13 cellular contexts compared by ENCODE assay signal in genomic region chr5:155898284-155898683, GRCh38.
DNase-seq lines count a peak whose midpoint lies in the region; ATAC-seq and TF ChIP-seq lines count a peak whose summit lies in the region.
"Had no signal": no experiment of that assay in that cellular context is flagged by ENCODE, and none has a peak within 500 bp of the region (broad histone marks: within the 10 kb centered on the region; RNA-seq: fewer than 3 reads in every experiment).

No MANE protein-coding gene starts in this region.

- H2AFZ ChIP-seq in osteoblast (ENCODE audit: low read length) = no peak overlapping the region

- H3K36me3 ChIP-seq in adipocyte (ENCODE audit: control insufficient read depth, insufficient read depth, low read length, severe bottlenecking) (no peaks in the 10 kb centered on the region), osteoblast (ENCODE audit: insufficient read depth, low read length) (no peaks in the 10 kb centered on the region)
- H3K36me3 ChIP-seq: BLaER1 treated with 17β-estradiol and CSF1 and Interleukin-3, amounts not matched to agents 10 nM and 100 nM had no signal

- H3K27me3 ChIP-seq in adipocyte (replicated peaks; ENCODE audit: control insufficient read depth, insufficient read depth, low read length) = no peaks in the 10 kb centered on the region
- H3K27me3 ChIP-seq in osteoblast (ENCODE audit: insufficient read depth, low read length) = no peaks in the 10 kb centered on the region
- no peaks in the 10 kb centered on the region for H3K27me3 ChIP-seq in dorsolateral prefrontal cortex
- H3K27me3 ChIP-seq: BLaER1 treated with 17β-estradiol and CSF1 and Interleukin-3, amounts not matched to agents 10 nM and 100 nM had no signal

- no peaks in the 10 kb centered on the region for H4K20me1 ChIP-seq in osteoblast (ENCODE audit: insufficient read depth, low read length)
- H4K20me1 ChIP-seq: BLaER1 treated with 17β-estradiol and CSF1 and Interleukin-3, amounts not matched to agents 10 nM and 100 nM had no signal

- TF ChIP-seq CTCF in osteoblast (IDR thresholded peaks at IDR 0.05; ENCODE audit: extremely low read depth, low read depth, low read length) (no peak), dorsolateral prefrontal cortex (IDR thresholded peaks at IDR 0.05 in 54 of 56, conservative IDR thresholded peaks at IDR 0.05 in 2 of 56; ENCODE audit: low read depth in 1 of 56, partially characterized antibody in 56 of 56) (no peak)

- no peaks in the 10 kb centered on the region for H3K79me2 ChIP-seq in osteoblast (ENCODE audit: insufficient read depth, low read length)

- peak; percentile 42 for DNase-seq in GM03348 (ENCODE audit: low spot score)
- peak; percentile 32 for DNase-seq in adipocyte (ENCODE audit: low read depth)
- peak; percentile 78 for DNase-seq in osteoblast (ENCODE audit: insufficient read length, low spot score, missing footprints)
- DNase-seq in NCI-H1930 (lab: John Stamatoyannopoulos, UW) = no peak
- no peak for DNase-seq in dorsolateral prefrontal cortex
- DNase-seq in DMS53 treated with DMSO at 0.1 percent for 48 hours (lab: John Stamatoyannopoulos, UW; ENCODE audit: unreplicated experiment) = no peak
- DNase-seq: CD4-positive, CD25-positive, alpha-beta regulatory T cell; DMS53; KBM-7 had no signal

- H3K27ac ChIP-seq in osteoblast (ENCODE audit: low read depth, low read length) (peak overlapping the region; percentile 39), dorsolateral prefrontal cortex (no peak overlapping the region)
- H3K27ac ChIP-seq: A549; BLaER1 treated with 17β-estradiol and CSF1 and Interleukin-3, amounts not matched to agents 10 nM and 100 nM had no signal

- H3K4me2 ChIP-seq in osteoblast (ENCODE audit: insufficient read depth, low read length) = peak overlapping the region; percentile 28
- H3K4me2 ChIP-seq: A549; BLaER1 treated with 17β-estradiol and CSF1 and Interleukin-3, amounts not matched to agents 10 nM and 100 nM had no signal

- H3K9ac ChIP-seq in adipocyte (ENCODE audit: low read length) = no peak overlapping the region
- H3K9ac ChIP-seq: BLaER1 treated with 17β-estradiol and CSF1 and Interleukin-3, amounts not matched to agents 10 nM and 100 nM had no signal

- no peak overlapping the region for H3K4me3 ChIP-seq in adipocyte (ENCODE audit: low read length)
- no peak overlapping the region for H3K4me3 ChIP-seq in osteoblast (ENCODE audit: insufficient read depth, low read length)
- no peak overlapping the region for H3K4me3 ChIP-seq in dorsolateral prefrontal cortex
- H3K4me3 ChIP-seq: A549; BLaER1 treated with 17β-estradiol and CSF1 and Interleukin-3, amounts not matched to agents 10 nM and 100 nM had no signal

- H3K4me1 ChIP-seq in adipocyte (ENCODE audit: control insufficient read depth, insufficient read depth, low read length) = no peaks in the 10 kb centered on the region
- peaks cover 13% of the 10 kb centered on the region for H3K4me1 ChIP-seq in osteoblast (ENCODE audit: insufficient read depth, low read length)
- H3K4me1 ChIP-seq: A549; BLaER1 treated with 17β-estradiol and CSF1 and Interleukin-3, amounts not matched to agents 10 nM and 100 nM had no signal

- H3K9me3 ChIP-seq in adipocyte (ENCODE audit: control insufficient read depth, low read length) (no peaks in the 10 kb centered on the region), osteoblast (ENCODE audit: low read depth, low read length) (no peaks in the 10 kb centered on the region)
- H3K9me3 ChIP-seq: A549; BLaER1 treated with 17β-estradiol and CSF1 and Interleukin-3, amounts not matched to agents 10 nM and 100 nM had no signal

- intact Hi-C loops in dorsolateral prefrontal cortex (cut with DNase I) = no loop called here

- no peak for ATAC-seq in GM21528 (IDR thresholded peaks at IDR 0.05; ENCODE audit: low FRiP score, unreplicated experiment)
- ATAC-seq: A549, HCT116 had no signal

Comparison
In these comparisons a context has a peak if more than half of its experiments do, and no peak if none do; other contexts are left out.
1. DNase-seq: peak in GM03348 (single experiment), adipocyte (single experiment) and osteoblast (single experiment); none in NCI-H1930 (0 of 2), dorsolateral prefrontal cortex (0 of 10) and DMS53 treated with DMSO at 0.1 percent for 48 hours (single experiment).